In genomic region chr11:67640758-67641113, GRCh38 we compare ENCODE assay signal across 27 cellular contexts. TPM values are rescaled to one million over a fixed set of nuclear protein-coding genes. Genes with fewer than 3 reads are reported as not detected.
"Had no signal": no experiment of that assay in that cellular context is flagged by ENCODE, and none has a peak within 500 bp of the region (broad histone marks: within the 10 kb centered on the region; RNA-seq: fewer than 3 reads in every experiment).

No MANE protein-coding gene starts in this region.

- H3K27me3 Mint-ChIP-seq: memory B cell had no signal

- H2AFZ ChIP-seq: parathyroid adenoma had no signal

- H3K4me1 Mint-ChIP-seq: mesothelial cell of epicardium, natural killer cell, neural crest cell had no signal

- H3K27ac Mint-ChIP-seq: dendritic cell treated with granulocyte-macrophage colony-stimulating factor and Interleukin-4, amounts not matched to agents 40 ng/mL and 50 ng/mL, for 4 days; memory B cell; mesothelial cell of epicardium; natural killer cell; stimulated activated effector memory CD8-positive, alpha-beta T cell treated with anti-CD3 and anti-CD28 coated beads, Interleukin-12 subunit alpha, Interleukin-12 subunit beta, amount 100 ng/mL, for 72 hours; type B pancreatic cell had no signal

- H3K27me3 ChIP-seq: right lobe of liver, thyroid gland, uterus had no signal

- H3K9me3 ChIP-seq: lower lobe of right lung, psoas muscle, right lobe of liver, suprapubic skin, thyroid gland, uterus had no signal

- H3K4me1 ChIP-seq: heart left ventricle, left lung, lower lobe of right lung, parathyroid adenoma, psoas muscle, thyroid gland, uterus had no signal

- H3K36me3 Mint-ChIP-seq: memory B cell; mesothelial cell of epicardium; natural killer cell; stimulated activated effector memory CD8-positive, alpha-beta T cell treated with anti-CD3 and anti-CD28 coated beads, Interleukin-12 subunit alpha, Interleukin-12 subunit beta, amount 100 ng/mL, for 72 hours; type B pancreatic cell had no signal

- H3K36me3 ChIP-seq: heart left ventricle, left lung, lower lobe of right lung, right lobe of liver, suprapubic skin, thyroid gland, uterus had no signal

- H3K9ac ChIP-seq: parathyroid adenoma had no signal

- H3K27ac ChIP-seq: heart left ventricle, left lung, lower lobe of right lung, parathyroid adenoma, psoas muscle, right lobe of liver, suprapubic skin, thyroid gland, uterus had no signal

- H3K4me3 ChIP-seq: heart left ventricle, left lung, lower lobe of right lung, psoas muscle, right lobe of liver, suprapubic skin, thyroid gland, uterus had no signal

- H3K79me2 ChIP-seq: parathyroid adenoma had no signal

- FAIRE-seq: endometrium, frontal cortex, islet of Langerhans had no signal

- H3K9me3 Mint-ChIP-seq: memory B cell; mesothelial cell of epicardium; natural killer cell; neural crest cell; stimulated activated effector memory CD8-positive, alpha-beta T cell treated with anti-CD3 and anti-CD28 coated beads, Interleukin-12 subunit alpha, Interleukin-12 subunit beta, amount 100 ng/mL, for 72 hours; type B pancreatic cell had no signal

- DNase-seq: effector CD4-positive, alpha-beta T cell; natural killer cell; occipital lobe; stimulated activated CD4-positive, alpha-beta T cell treated with anti-CD3 and anti-CD28 coated beads, Interleukin-4, amount 100 ng/mL, for 1 hour; stimulated activated naive CD8-positive, alpha-beta T cell treated with anti-CD3 and anti-CD28 coated beads, Interleukin-15, Interleukin-2, amounts not matched to agents 100 U/mL and 50 U/mL, for 24 hours; uterus had no signal

- H3K4me3 Mint-ChIP-seq: dendritic cell treated with granulocyte-macrophage colony-stimulating factor and Interleukin-4, amounts not matched to agents 40 ng/mL and 50 ng/mL, for 4 days; memory B cell; mesothelial cell of epicardium; natural killer cell; neural crest cell; stimulated activated effector memory CD8-positive, alpha-beta T cell treated with anti-CD3 and anti-CD28 coated beads, Interleukin-12 subunit alpha, Interleukin-12 subunit beta, amount 100 ng/mL, for 72 hours; type B pancreatic cell had no signal

RNA-seq across cellular contexts. Expression of gene TBX10, which starts 1.2 kb away (rescaled TPM):
- total RNA-seq: esophagus mucosa, fibroblast of lung, frontal cortex, glomerular endothelial cell, left lung, lower lobe of right lung, mesothelial cell of epicardium, myocyte, natural killer cell, neural crest cell, occipital lobe, psoas muscle, suprapubic skin, thyroid gland, uterus had no signal
- polyA plus RNA-seq: fibroblast of lung had no signal

RNA-seq across cellular contexts. Expression of gene ACY3, which starts 9.8 kb away (rescaled TPM):
- total RNA-seq: fibroblast of lung, frontal cortex, glomerular endothelial cell, heart left ventricle, lower lobe of right lung, mesothelial cell of epicardium, neural crest cell, psoas muscle, suprapubic skin, thyroid gland, uterus had no signal
- polyA plus RNA-seq: fibroblast of lung, heart left ventricle had no signal

RNA-seq across cellular contexts. Expression of gene ALDH3B2, which starts 33.7 kb away (rescaled TPM):
- total RNA-seq: fibroblast of lung, frontal cortex, glomerular endothelial cell, heart left ventricle, myocyte, natural killer cell, neural crest cell, occipital lobe, psoas muscle, right lobe of liver had no signal
- polyA plus RNA-seq: fibroblast of lung, heart left ventricle, psoas muscle had no signal
